Comparison of ENCODE assay signal across 18 cellular contexts in the genomic region with DNA sequence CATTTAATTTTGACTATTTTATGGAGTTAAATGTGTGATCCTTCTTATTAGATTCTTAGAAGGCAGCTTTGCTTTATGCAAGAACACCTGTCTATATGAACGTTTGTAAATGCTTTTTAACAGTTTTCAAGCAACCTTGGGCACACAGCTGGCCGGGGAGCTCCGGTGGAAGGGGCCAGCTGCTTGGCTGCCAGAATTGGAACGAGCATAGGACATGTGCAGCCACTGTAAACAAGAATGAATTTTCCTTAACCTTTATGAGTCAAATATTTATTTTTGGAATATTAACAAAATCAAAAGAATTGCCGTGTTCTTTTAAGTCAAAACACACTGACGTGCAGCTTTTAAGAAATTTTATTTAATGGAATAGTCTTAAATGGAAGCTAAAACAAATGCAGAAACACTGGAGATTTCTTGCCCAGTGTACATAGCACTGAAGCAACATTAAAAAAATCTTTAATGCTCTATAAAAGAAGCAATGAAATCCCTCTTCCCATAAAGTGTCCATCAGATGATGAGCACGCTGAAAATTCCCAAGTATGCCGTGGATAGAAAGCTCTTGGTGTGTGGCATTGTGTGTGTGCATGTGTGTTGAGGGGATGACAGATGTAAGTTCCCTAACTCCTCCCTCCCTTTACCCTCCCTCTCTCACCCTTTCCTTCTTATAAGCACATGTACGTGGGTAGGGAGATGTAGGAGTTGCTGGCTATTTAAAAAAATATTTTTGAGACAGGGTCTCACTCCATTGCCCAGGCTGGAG.
"Had no signal": no experiment of that assay in that cellular context is flagged by ENCODE, and none has a peak within 500 bp of the region (broad histone marks: within the 10 kb centered on the region; RNA-seq: fewer than 3 reads in every experiment).

No MANE protein-coding gene starts in this region.

- DNase-seq: activated CD4-positive, alpha-beta memory T cell treated with anti-CD3 and anti-CD28 coated beads for 36 hours; activated CD4-positive, alpha-beta T cell treated with anti-CD3 and anti-CD28 coated beads for 36 hours; activated CD8-positive, alpha-beta memory T cell treated with anti-CD3 and anti-CD28 coated beads, Interleukin-2, amount 10 ng/mL, durations not matched to agents 7 days and 5 days; activated naive CD4-positive, alpha-beta T cell treated with anti-CD3 and anti-CD28 coated beads, Interleukin-2, amount 10 ng/mL, durations not matched to agents 7 days and 5 days; activated T-cell treated with anti-CD3 and anti-CD28 coated beads, Interleukin-2, amount 50 U/mL, for 24 hours; hippocampal formation; mesendoderm; nucleus accumbens; stimulated activated CD4-positive, alpha-beta T cell treated with anti-CD3 and anti-CD28 coated beads, Interleukin-4, amount 100 ng/mL, for 4 hours; stimulated activated CD8-positive, alpha-beta memory T cell treated with anti-CD3 and anti-CD28 coated beads, Interleukin-4, amount 100 ng/mL, for 48 hours; stimulated activated naive CD4-positive, alpha-beta T cell treated with Interleukin-2 at 50 U/mL for 16 hours; T-helper 1 cell; T1000; upper lobe of left lung had no signal

- H3K27me3 ChIP-seq: ascending aorta, right atrium auricular region, upper lobe of left lung had no signal

- H3K4me3 ChIP-seq: ascending aorta, right atrium auricular region, upper lobe of left lung had no signal

- H3K27ac ChIP-seq: ascending aorta, right atrium auricular region, upper lobe of left lung had no signal

- H3K4me1 ChIP-seq: ascending aorta, right atrium auricular region had no signal

- H3K9me3 ChIP-seq: ascending aorta, right atrium auricular region, upper lobe of left lung had no signal

- ATAC-seq: activated CD4-positive, alpha-beta T cell treated with anti-CD3 and anti-CD28 coated beads for 36 hours; activated CD8-positive, alpha-beta memory T cell treated with anti-CD3 and anti-CD28 coated beads, Interleukin-2, amount 10 ng/mL, durations not matched to agents 7 days and 5 days had no signal

- H3K36me3 ChIP-seq: ascending aorta, right atrium auricular region, upper lobe of left lung had no signal

- FAIRE-seq: keratinocyte, small intestine had no signal
